Comparison of ENCODE assay signal across 8 cellular contexts in the genomic region with DNA sequence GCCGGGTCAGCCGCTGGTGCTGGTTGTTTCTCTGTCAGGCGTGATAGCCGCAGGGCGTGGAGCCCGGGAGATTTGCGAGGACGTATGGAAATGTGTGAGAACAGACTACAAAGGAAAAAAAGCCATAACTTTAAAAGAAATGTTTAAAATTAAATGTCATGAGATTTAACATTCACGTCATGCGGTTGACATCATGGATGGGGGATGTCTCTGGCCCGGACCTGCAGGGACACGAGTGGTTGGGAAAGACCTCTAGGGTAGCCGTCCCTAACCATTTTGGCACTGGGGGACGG. TPM values are rescaled to one million over a fixed set of nuclear protein-coding genes. Genes with fewer than 3 reads are reported as not detected.
A peak's percentile ranks its signal among the peaks of the same experiment; 100 is the strongest.
DNase-seq lines count a peak whose midpoint lies in the region; ATAC-seq and TF ChIP-seq lines count a peak whose summit lies in the region.

No MANE protein-coding gene starts in this region.

- no peaks in the 10 kb centered on the region for H3K27me3 Mint-ChIP-seq in activated T-cell treated with anti-CD3 and anti-CD28 coated beads, Interleukin-2, amount 50 U/mL, for 4 hours (ENCODE audit: low read depth)

- no peaks in the 10 kb centered on the region for H3K27me3 ChIP-seq in mucosa of stomach (ENCODE audit: control insufficient read depth, insufficient read depth, low read length)
- no peaks in the 10 kb centered on the region for H3K27me3 ChIP-seq in tibial artery

- H3K4me1 Mint-ChIP-seq in activated T-cell treated with anti-CD3 and anti-CD28 coated beads, Interleukin-2, amount 50 U/mL, for 4 hours (ENCODE audit: low read depth) = peaks cover 21% of the 10 kb centered on the region

- intact Hi-C loops in tibial artery (cut with DNase I; ENCODE audit: low total_unique reads) = loop anchor here (5.0 to 10.0 kb wide), 2 partner anchors 165 to 1193 kb away; a partner anchor contains a TSS

- in situ Hi-C loops in astrocyte of the cerebellum (cut with HindIII; ENCODE audit: low sequenced_read_pairs) = no loop called here

- H3K9ac ChIP-seq in mucosa of stomach (ENCODE audit: low read length) = peak overlapping the region; percentile 69

- H3K4me3 Mint-ChIP-seq in activated T-cell treated with anti-CD3 and anti-CD28 coated beads, Interleukin-2, amount 50 U/mL, for 4 hours = peak overlapping the region; percentile 74

- H3K9me3 ChIP-seq in mucosa of stomach (ENCODE audit: control insufficient read depth, low read length) (no peaks in the 10 kb centered on the region), tibial artery (no peaks in the 10 kb centered on the region)

- H3K27ac ChIP-seq in tibial artery = peak overlapping the region; percentile 93 to 99

- no peak for ATAC-seq in activated T-cell treated with anti-CD3 and anti-CD28 coated beads, Interleukin-2, amount 50 U/mL, for 4 hours
- ATAC-seq in GM21381 (IDR thresholded peaks at IDR 0.05; ENCODE audit: unreplicated experiment) (no peak), HG02588 (IDR thresholded peaks at IDR 0.05; ENCODE audit: unreplicated experiment) (no peak)

- peaks cover 15% of the 10 kb centered on the region for H3K4me1 ChIP-seq in mucosa of stomach (ENCODE audit: control insufficient read depth, insufficient read depth, low read length)
- peaks cover 0 to 22% (median 16%) of the 10 kb centered on the region in 4 donors for H3K4me1 ChIP-seq in tibial artery

- H3K9me3 Mint-ChIP-seq in activated T-cell treated with anti-CD3 and anti-CD28 coated beads, Interleukin-2, amount 50 U/mL, for 4 hours = no peaks in the 10 kb centered on the region

- no peaks in the 10 kb centered on the region for H3K36me3 ChIP-seq in mucosa of stomach (ENCODE audit: control insufficient read depth, insufficient read depth, low read length)
- H3K36me3 ChIP-seq in tibial artery = no peaks in the 10 kb centered on the region

- TF ChIP-seq CTCF in astrocyte of the cerebellum (IDR thresholded peaks at IDR 0.05; ENCODE audit: low read depth, low read length, missing control alignments) (no peak), tibial artery (IDR thresholded peaks at IDR 0.05) (no peak)

- H3K4me3 ChIP-seq in astrocyte of the cerebellum (ENCODE audit: low read depth, low read length) = peak overlapping the region; percentile 80
- peak overlapping the region; percentile 22 for H3K4me3 ChIP-seq in mucosa of stomach (ENCODE audit: low read length)
- peak overlapping the region; percentile 96 to 97 for H3K4me3 ChIP-seq in tibial artery

- DNase-seq in activated T-cell treated with anti-CD3 and anti-CD28 coated beads, Interleukin-2, amount 50 U/mL, for 4 hours = no peak
- DNase-seq in activated T-cell treated with anti-CD3 and anti-CD28 coated beads, Interleukin-2, amount 50 U/mL, for 48 hours = no peak
- DNase-seq in astrocyte of the cerebellum (ENCODE audit: low read depth) (no peak), tibial artery (no peak), iPS-NIHi11 (ENCODE audit: low spot score) (no peak)

- no peaks in the 10 kb centered on the region for H3K36me3 Mint-ChIP-seq in activated T-cell treated with anti-CD3 and anti-CD28 coated beads, Interleukin-2, amount 50 U/mL, for 4 hours (ENCODE audit: insufficient read depth)

RNA-seq across cellular contexts. Expression of a gene that starts 0.6 kb away (rescaled TPM):
- total RNA-seq in activated T-cell treated with anti-CD3 and anti-CD28 coated beads, Interleukin-2, amount 50 U/mL, for 4 hours = 10 to 100 TPM; 17.2 to 19.5 (median 18.4) TPM

Comparison
In these comparisons a context has a peak if more than half of its experiments do, and no peak if none do; other contexts are left out.
1. H3K4me3 ChIP-seq: peak in every context shown above with its lines; median percentile 96 in tibial artery; 80 in astrocyte of the cerebellum; 22 in mucosa of stomach.